Comparison of ENCODE assay signal across 8 cellular contexts in genomic region chr2:46299365-46300263, GRCh38. TPM values are rescaled to one million over a fixed set of nuclear protein-coding genes. Genes with fewer than 3 reads are reported as not detected.
A peak's percentile ranks its signal among the peaks of the same experiment; 100 is the strongest.
DNase-seq lines count a peak whose midpoint lies in the region; TF ChIP-seq lines count a peak whose summit lies in the region.

No MANE protein-coding gene starts in this region.

- no peaks in the 10 kb centered on the region for H3K9me3 Mint-ChIP-seq in T-helper 2 cell treated with Interferon-gamma antibody and Interleukin-4, amounts not matched to agents 5 μg/mL and 100 μg/mL, for 36 hours

- no peak for DNase-seq in T-helper 2 cell treated with Interferon-gamma antibody and Interleukin-4, amounts not matched to agents 5 μg/mL and 100 μg/mL, for 36 hours (ENCODE audit: low spot score)
- DNase-seq in T-helper 2 cell (no peak), NOMO-1 treated with dmso at 0.1 percent for 144 hours (lab: John Stamatoyannopoulos, UW; ENCODE audit: unreplicated experiment) (peak; percentile 65), cardiac fibroblast (ENCODE audit: low read depth in 2 of 2) (peak; percentile 84 to 89), iris pigment epithelial cell (ENCODE audit: low read depth) (peak; percentile 81), NCI-H1436 treated with DMSO at 0.1 percent for 48 hours (lab: John Stamatoyannopoulos, UW) (no peak), GF-D8 (lab: John Stamatoyannopoulos, UW) (no peak)

- H3K4me1 ChIP-seq in skeletal muscle tissue (ENCODE audit: control insufficient read depth in 3 of 3, insufficient read depth in 3 of 3, low read length in 3 of 3): peaks cover 16 to 33% (median 22%) of the 10 kb centered on the region in 3 donors

- no peaks in the 10 kb centered on the region for H3K9me3 ChIP-seq in skeletal muscle tissue (ENCODE audit: control insufficient read depth in 3 of 3, low read length in 3 of 3)

- peak overlapping the region; percentile 88 for H3K27ac ChIP-seq in skeletal muscle tissue (ENCODE audit: low read depth, low read length)

- no peak overlapping the region for H3K27ac Mint-ChIP-seq in T-helper 2 cell treated with Interferon-gamma antibody and Interleukin-4, amounts not matched to agents 5 μg/mL and 100 μg/mL, for 36 hours

- H3K4me1 Mint-ChIP-seq in T-helper 2 cell treated with Interferon-gamma antibody and Interleukin-4, amounts not matched to agents 5 μg/mL and 100 μg/mL, for 36 hours (ENCODE audit: low read depth): peaks cover 44% of the 10 kb centered on the region

- peak overlapping the region; percentile 87 to 92 (median 87) for H3K9ac ChIP-seq in skeletal muscle tissue (ENCODE audit: low read depth in 1 of 3, low read length in 3 of 3)

- TF ChIP-seq CTCF in cardiac fibroblast (IDR thresholded peaks at IDR 0.05; ENCODE audit: low read depth, low read length): no peak

- H3K27me3 ChIP-seq in skeletal muscle tissue (ENCODE audit: control insufficient read depth in 3 of 3, insufficient read depth in 3 of 3, low read length in 3 of 3): peaks cover 0 to 5% (median 0%) of the 10 kb centered on the region in 3 donors

- peaks cover 73% of the 10 kb centered on the region for H3K27me3 Mint-ChIP-seq in T-helper 2 cell treated with Interferon-gamma antibody and Interleukin-4, amounts not matched to agents 5 μg/mL and 100 μg/mL, for 36 hours (ENCODE audit: low read depth)

- H3K36me3 Mint-ChIP-seq in T-helper 2 cell treated with Interferon-gamma antibody and Interleukin-4, amounts not matched to agents 5 μg/mL and 100 μg/mL, for 36 hours (ENCODE audit: low read depth): peaks cover 5% of the 10 kb centered on the region

- peak overlapping the region; percentile 92 to 95 for H3K4me3 ChIP-seq in cardiac fibroblast (replicated peaks in 1 of 2; ENCODE audit: low read depth in 2 of 2, low read length in 2 of 2)
- peak overlapping the region; percentile 84 to 91 (median 84) for H3K4me3 ChIP-seq in skeletal muscle tissue (ENCODE audit: low read length in 3 of 3)

- H3K36me3 ChIP-seq in skeletal muscle tissue (ENCODE audit: control insufficient read depth in 3 of 3, insufficient read depth in 3 of 3, low read length in 3 of 3): no peaks in the 10 kb centered on the region

- H3K4me3 Mint-ChIP-seq in T-helper 2 cell treated with Interferon-gamma antibody and Interleukin-4, amounts not matched to agents 5 μg/mL and 100 μg/mL, for 36 hours: peak overlapping the region; percentile 80

RNA-seq across cellular contexts. Expression of gene EPAS1, which starts 2.4 kb away (rescaled TPM):
- 13.6 TPM for total RNA-seq in skeletal muscle tissue

Comparison
In these comparisons a context has a peak if more than half of its experiments do, and no peak if none do; other contexts are left out.
1. DNase-seq: peak in NOMO-1 treated with dmso at 0.1 percent for 144 hours (single experiment), cardiac fibroblast (2 of 2) and iris pigment epithelial cell (single experiment); none in T-helper 2 cell treated with Interferon-gamma antibody and Interleukin-4, amounts not matched to agents 5 μg/mL and 100 μg/mL, for 36 hours (single experiment), T-helper 2 cell (0 of 5), NCI-H1436 treated with DMSO at 0.1 percent for 48 hours (single experiment) and GF-D8 (single experiment).